9 cellular contexts compared by ENCODE assay signal in genomic region chr14:51651388-51652167, GRCh38. TPM values are rescaled to one million over a fixed set of nuclear protein-coding genes. Genes with fewer than 3 reads are reported as not detected.
DNase-seq lines count a peak whose midpoint lies in the region; ATAC-seq and FAIRE-seq lines count a peak whose summit lies in the region.
"Had no signal": no experiment of that assay in that cellular context is flagged by ENCODE, and none has a peak within 500 bp of the region (broad histone marks: within the 10 kb centered on the region; RNA-seq: fewer than 3 reads in every experiment).

TSS of gene FRMD6 (plus strand) at chr14:51651910. CDS start at chr14:51689837, 37,927 bp downstream.

- no peaks in the 10 kb centered on the region for H3K9me3 ChIP-seq in BLaER1
- H3K9me3 ChIP-seq in effector memory CD4-positive, alpha-beta T cell (ENCODE audit: control insufficient read depth, low read length): no peaks in the 10 kb centered on the region
- H3K9me3 ChIP-seq in mesenchymal stem cell (ENCODE audit: control insufficient read depth, low read length): no peaks in the 10 kb centered on the region

- no peak within 1 kb of the TSS for H2AFZ ChIP-seq in mesenchymal stem cell (ENCODE audit: low read depth, low read length)

- peak within 1 kb of the TSS; percentile 90 to 94 for H2BK12ac ChIP-seq in mesenchymal stem cell (ENCODE audit: low read length in 2 of 2)

- peak within 1 kb of the TSS; percentile 98 for H2BK5ac ChIP-seq in mesenchymal stem cell (ENCODE audit: low read depth, low read length, poor library complexity, severe bottlenecking)

- H3K14ac ChIP-seq in mesenchymal stem cell (ENCODE audit: low read length in 2 of 2): peak within 1 kb of the TSS; percentile 77 to 99

- peak within 1 kb of the TSS; percentile 73 to 97 for H3K4ac ChIP-seq in mesenchymal stem cell (ENCODE audit: low read depth in 1 of 2, low read length in 2 of 2)

- H3K4me2 ChIP-seq in BLaER1: peak within 1 kb of the TSS; percentile 98
- H3K4me2 ChIP-seq in mesenchymal stem cell (ENCODE audit: low read length, poor library complexity, severe bottlenecking): peak within 1 kb of the TSS; percentile 75

- peak; percentile 64 for ATAC-seq in HG03457 (IDR thresholded peaks at IDR 0.05; ENCODE audit: unreplicated experiment)

- H4K20me1 ChIP-seq in BLaER1: peaks cover 16% of the 10 kb centered on the region

- H3K9ac ChIP-seq in BLaER1: peak within 1 kb of the TSS; percentile 91
- H3K9ac ChIP-seq in mesenchymal stem cell (ENCODE audit: low read length): peak within 1 kb of the TSS; percentile 99

- H4K91ac ChIP-seq in mesenchymal stem cell (ENCODE audit: low read length): peak within 1 kb of the TSS; percentile 87

- peaks cover 1% of the 10 kb centered on the region for H3K79me1 ChIP-seq in mesenchymal stem cell (replicated peaks; ENCODE audit: low read length, poor library complexity, severe bottlenecking)

- H3K23ac ChIP-seq in mesenchymal stem cell (ENCODE audit: low read length in 2 of 2): peak within 1 kb of the TSS; percentile 75 to 96

- H3K18ac ChIP-seq in mesenchymal stem cell (ENCODE audit: low read depth in 1 of 2, low read length in 2 of 2): peak within 1 kb of the TSS; percentile 99

- under 1% methylated on average over 44 of the region's 86 CpGs for whole genome bisulfite sequencing in mesenchymal stem cell

- peak; percentile 14 for FAIRE-seq in GM19239 (lab: Jason Lieb, UNC)
- FAIRE-seq: islet of Langerhans had no signal

- H3K36me3 ChIP-seq in BLaER1: no peaks in the 10 kb centered on the region
- no peaks in the 10 kb centered on the region for H3K36me3 ChIP-seq in effector memory CD4-positive, alpha-beta T cell (ENCODE audit: control insufficient read depth, insufficient read depth, low read length)
- H3K36me3 ChIP-seq in mesenchymal stem cell (ENCODE audit: control insufficient read depth in 1 of 2, insufficient read depth in 2 of 2, low read depth in 1 of 2, low read length in 2 of 2): peaks cover 0 to 12% of the 10 kb centered on the region in 2 experiments

- peak within 1 kb of the TSS; percentile 47 for H2AK5ac ChIP-seq in mesenchymal stem cell (ENCODE audit: low read length, severe bottlenecking)

- H2BK120ac ChIP-seq in mesenchymal stem cell (ENCODE audit: low read depth, low read length): peak within 1 kb of the TSS; percentile 92

- H3K27me3 ChIP-seq in BLaER1: peaks cover 29% of the 10 kb centered on the region
- peaks cover 3% of the 10 kb centered on the region for H3K27me3 ChIP-seq in effector memory CD4-positive, alpha-beta T cell (replicated peaks; ENCODE audit: control insufficient read depth, insufficient read depth, low read length, poor library complexity, severe bottlenecking)
- H3K27me3 ChIP-seq in mesenchymal stem cell (ENCODE audit: control insufficient read depth in 1 of 2, insufficient read depth in 1 of 2, low read length in 2 of 2): no peaks in the 10 kb centered on the region

- peak within 1 kb of the TSS; percentile 80 for H3K4me3 ChIP-seq in BLaER1
- H3K4me3 ChIP-seq in effector memory CD4-positive, alpha-beta T cell (ENCODE audit: insufficient read depth, low read depth, low read length, poor library complexity, severe bottlenecking): peak within 1 kb of the TSS; percentile 79
- H3K4me3 ChIP-seq in mesenchymal stem cell (ENCODE audit: insufficient read depth in 1 of 2, low read depth in 1 of 2, low read length in 2 of 2): peak within 1 kb of the TSS; percentile 86 to 87

- H3K4me1 ChIP-seq in BLaER1: peaks cover 20% of the 10 kb centered on the region
- peaks cover 8% of the 10 kb centered on the region for H3K4me1 ChIP-seq in effector memory CD4-positive, alpha-beta T cell (ENCODE audit: control insufficient read depth, insufficient read depth, low read length, poor library complexity, severe bottlenecking)
- peaks cover 5% of the 10 kb centered on the region for H3K4me1 ChIP-seq in mesenchymal stem cell (ENCODE audit: control insufficient read depth, insufficient read depth, low read depth, low read length)

- H3K27ac ChIP-seq in BLaER1 (peak within 1 kb of the TSS; percentile 89), mesenchymal stem cell (ENCODE audit: low read length, poor library complexity, severe bottlenecking) (peak within 1 kb of the TSS; percentile 100)
- H3K27ac ChIP-seq in effector memory CD4-positive, alpha-beta T cell (ENCODE audit: insufficient read depth, low read length, poor library complexity, severe bottlenecking): peak within 1 kb of the TSS; percentile 53

- peak within 1 kb of the TSS; percentile 95 for H4K8ac ChIP-seq in mesenchymal stem cell (ENCODE audit: low read length)

- DNase-seq in GM19239 (ENCODE audit: insufficient read length, low spot score) (peak; percentile 76), NCI-H69 (lab: John Stamatoyannopoulos, UW) (peak; percentile 98), mesenchymal stem cell (peak; percentile 90)
- peak; percentile 94 for DNase-seq in activated CD8-positive, alpha-beta memory T cell treated with anti-CD3 and anti-CD28 coated beads for 24 hours
- DNase-seq in effector memory CD4-positive, alpha-beta T cell: peak; percentile 65 to 72 (median 70)
- DNase-seq in stimulated activated CD8-positive, alpha-beta memory T cell treated with anti-CD3 and anti-CD28 coated beads, Interleukin-12 subunit alpha, Interleukin-12 subunit beta, amount 100 ng/mL, for 24 hours (ENCODE audit: extremely low read depth): peak; percentile 54

- peak within 1 kb of the TSS; percentile 98 for H2BK15ac ChIP-seq in mesenchymal stem cell (ENCODE audit: low read depth, poor library complexity, severe bottlenecking)

RNA-seq across cellular contexts. Expression of gene FRMD6, which starts in this region (rescaled TPM):
- polyA plus RNA-seq in mesenchymal stem cell (2013, experiment 1 of 2): 92.4 TPM
- polyA plus RNA-seq in mesenchymal stem cell (2013, experiment 2 of 2): 92.2 TPM

Comparison
In these comparisons a context has a peak if more than half of its experiments do, and no peak if none do; other contexts are left out.
1. Peak in every context shown above with its lines: DNase-seq, ATAC-seq, H3K4me3 ChIP-seq and H3K27ac ChIP-seq.